Comparison of ENCODE assay signal across 22 cellular contexts in the genomic region with DNA sequence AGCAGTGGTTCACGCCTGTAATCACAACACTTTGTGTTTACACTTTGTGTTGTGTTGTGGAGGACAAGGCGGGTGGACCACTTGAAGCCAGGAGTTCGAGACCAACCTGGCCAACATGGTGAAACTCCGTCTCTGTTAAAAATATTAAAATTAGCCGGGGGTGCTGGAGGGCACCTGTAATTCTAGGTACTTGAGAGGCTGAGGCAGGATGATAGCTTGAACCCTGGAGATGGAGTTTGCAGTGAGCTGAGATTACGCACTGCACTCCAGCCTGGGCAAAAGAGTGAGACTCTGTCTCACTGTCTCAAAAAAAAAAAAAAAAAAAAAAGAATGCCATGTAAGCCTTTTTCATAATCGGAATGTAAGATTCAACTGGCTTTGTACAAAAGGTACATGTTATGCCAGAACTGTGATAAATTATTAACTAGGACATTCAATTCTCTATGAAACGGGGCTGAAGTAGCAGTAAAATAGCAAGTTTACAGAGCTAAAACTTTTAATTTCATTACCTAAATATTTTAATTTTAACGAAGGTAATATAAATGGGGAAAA. TPM values are rescaled to one million over a fixed set of nuclear protein-coding genes. Genes with fewer than 3 reads are reported as not detected.
A peak's percentile ranks its signal among the peaks of the same experiment; 100 is the strongest.
DNase-seq lines count a peak whose midpoint lies in the region; ATAC-seq, FAIRE-seq and TF ChIP-seq lines count a peak whose summit lies in the region.
"Had no signal": no experiment of that assay in that cellular context is flagged by ENCODE, and none has a peak within 500 bp of the region (broad histone marks: within the 10 kb centered on the region; RNA-seq: fewer than 3 reads in every experiment).

No MANE protein-coding gene starts in this region.

- peaks cover 9 to 55% of the 10 kb centered on the region in 2 experiments for H3K36me3 ChIP-seq in HepG2 (replicated peaks in 1 of 2; ENCODE audit: control insufficient read depth in 1 of 2, insufficient read depth in 2 of 2, low read length in 2 of 2)
- peaks cover 19% of the 10 kb centered on the region for H3K36me3 ChIP-seq in upper lobe of right lung

- POLR2A ChIA-PET in HepG2 (lab: Yijun Ruan, JAX) = interaction anchor here (0.7 to 1.5 kb wide), 2 partner anchors 10 to 68 kb away, joined by 4 to 9 read pairs; partner anchors contain the start of genes MPHOSPH9 and MTRFR

- BruUV-seq in HepG2 (replicated peaks; lab: Mats Ljungman, UMichigan) = no TSS peak

- TF ChIP-seq POLR2A in HepG2 (IDR thresholded peaks at IDR 0.05; ENCODE audit: insufficient read depth in 1 of 2, low read depth in 2 of 2, low read length in 2 of 2) = no peak

- peaks cover 11% of the 10 kb centered on the region for H3K4me1 Mint-ChIP-seq in chondrocyte (ENCODE audit: low read depth)
- H3K4me1 Mint-ChIP-seq: central memory CD8-positive, alpha-beta T cell had no signal

- peak; percentile 32 for DNase-seq in activated CD8-positive, alpha-beta memory T cell treated with anti-CD3 and anti-CD28 coated beads, Interleukin-2, amount 50 U/mL, for 48 hours
- no peak for DNase-seq in activated CD8-positive, alpha-beta memory T cell treated with anti-CD3 and anti-CD28 coated beads, Interleukin-2, amount 50 U/mL, for 4 hours
- DNase-seq in chondrocyte (ENCODE audit: low spot score) = no peak
- no peak for DNase-seq in HepG2 (ENCODE audit: low spot score)
- no peak for DNase-seq in upper lobe of right lung
- DNase-seq in SHP77 (lab: John Stamatoyannopoulos, UW) = no peak
- no peak for DNase-seq in NCI-H748 treated with DMSO at 0.1 percent for 48 hours (lab: John Stamatoyannopoulos, UW)
- DNase-seq: activated naive CD8-positive, alpha-beta T cell treated with anti-CD3 and anti-CD28 coated beads, Interleukin-2, amount 10 ng/mL, durations not matched to agents 7 days and 5 days; Caco-2; head of caudate nucleus; left ventricle myocardium inferior; NCI-H1694 treated with DMSO at 0.1 percent for 48 hours; NCI-H2171; NK-92 treated with Interleukin-12 subunit alpha and Interleukin-12 subunit beta, amount 100 ng/mL, for 24 hours; Peyer's patch; stimulated activated CD4-positive, alpha-beta T cell treated with anti-CD3 and anti-CD28 coated beads, Interleukin-1b, Interleukin-23, amount 100 ng/mL, for 48 hours; T-helper 1 cell had no signal

- H3K4me3 ChIP-seq in HepG2 (replicated peaks in 1 of 3; ENCODE audit: insufficient read depth in 1 of 3, low read depth in 2 of 3, low read length in 3 of 3) (no peak overlapping the region), upper lobe of right lung (no peak overlapping the region)
- H3K4me3 ChIP-seq: BLaER1 treated with 17β-estradiol and CSF1 and Interleukin-3, amounts not matched to agents 10 nM and 100 nM; left ventricle myocardium inferior; Peyer's patch; upper lobe of left lung had no signal

- peaks cover 42% of the 10 kb centered on the region for H3K4me1 ChIP-seq in HepG2 (ENCODE audit: insufficient read depth, low read length)
- no peaks in the 10 kb centered on the region for H3K4me1 ChIP-seq in upper lobe of right lung
- H3K4me1 ChIP-seq: BLaER1 treated with 17β-estradiol and CSF1 and Interleukin-3, amounts not matched to agents 10 nM and 100 nM; left ventricle myocardium inferior; Peyer's patch had no signal

- intact Hi-C loops in HepG2 (cut with micrococcal nuclease; ENCODE audit: unreplicated experiment) (no loop called here), upper lobe of right lung (cut with DNase I) (no loop called here)

- TF ChIP-seq CTCF in chondrocyte (IDR thresholded peaks at IDR 0.05) (no peak), HepG2 (CRISPR knock-in tag; IDR thresholded peaks at IDR 0.05) (no peak), upper lobe of right lung (IDR thresholded peaks at IDR 0.05) (no peak)

- H3K4me2 ChIP-seq in HepG2 (ENCODE audit: low read depth, low read length) = no peak overlapping the region
- H3K4me2 ChIP-seq: BLaER1 treated with 17β-estradiol and CSF1 and Interleukin-3, amounts not matched to agents 10 nM and 100 nM had no signal

- FAIRE-seq in HepG2 (lab: Jason Lieb, UNC) = no peak

- TF ChIP-seq RAD21 in HepG2 (CRISPR knock-in tag; IDR thresholded peaks at IDR 0.05) = no peak

- peak overlapping the region; percentile 81 for H3K27ac Mint-ChIP-seq in chondrocyte (ENCODE audit: unreplicated experiment)
- H3K27ac Mint-ChIP-seq: activated naive CD8-positive, alpha-beta T cell treated with anti-CD3 and anti-CD28 coated beads, Interleukin-2, amount 10 ng/mL, durations not matched to agents 7 days and 5 days had no signal

- ATAC-seq in HepG2 = no peak
- ATAC-seq in upper lobe of right lung = peak; percentile 30
- no peak for ATAC-seq in GM19395 (IDR thresholded peaks at IDR 0.05; ENCODE audit: unreplicated experiment)

- H3K9me3 Mint-ChIP-seq in chondrocyte (ENCODE audit: low read depth) = no peaks in the 10 kb centered on the region
- H3K9me3 Mint-ChIP-seq: activated naive CD8-positive, alpha-beta T cell treated with anti-CD3 and anti-CD28 coated beads, Interleukin-2, amount 10 ng/mL, durations not matched to agents 7 days and 5 days; central memory CD8-positive, alpha-beta T cell had no signal

- H3K36me3 Mint-ChIP-seq in chondrocyte (ENCODE audit: low read depth) = peaks cover 6% of the 10 kb centered on the region

- H3K27ac ChIP-seq in HepG2 (ENCODE audit: extremely low read length, insufficient read depth, low read length) (no peak overlapping the region), upper lobe of right lung (peak overlapping the region; percentile 39)
- H3K27ac ChIP-seq: BLaER1 treated with 17β-estradiol and CSF1 and Interleukin-3, amounts not matched to agents 10 nM and 100 nM; epithelial cell of prostate; left ventricle myocardium inferior; Peyer's patch had no signal

- H3K9me3 ChIP-seq in HepG2 (ENCODE audit: low read length) (no peaks in the 10 kb centered on the region), upper lobe of right lung (no peaks in the 10 kb centered on the region)
- H3K9me3 ChIP-seq: BLaER1 treated with 17β-estradiol and CSF1 and Interleukin-3, amounts not matched to agents 10 nM and 100 nM; Caco-2; left ventricle myocardium inferior; Peyer's patch; upper lobe of left lung had no signal

- H3K27me3 Mint-ChIP-seq in chondrocyte (ENCODE audit: low read depth) = no peaks in the 10 kb centered on the region
- H3K27me3 Mint-ChIP-seq: activated naive CD8-positive, alpha-beta T cell treated with anti-CD3 and anti-CD28 coated beads, Interleukin-2, amount 10 ng/mL, durations not matched to agents 7 days and 5 days; central memory CD8-positive, alpha-beta T cell had no signal

- no peaks in the 10 kb centered on the region for H4K20me1 ChIP-seq in HepG2 (ENCODE audit: insufficient read depth, low read length)

- in situ Hi-C loops in HepG2 (cut with HindIII; ENCODE audit: extremely low pct_ligation_motif_present, low pct_unique_long_range_greater_than_20kb) = no loop called here

- H3K9ac ChIP-seq in HepG2 (ENCODE audit: insufficient read depth, low read depth, low read length) = no peak overlapping the region

- no peak overlapping the region for H2AFZ ChIP-seq in HepG2 (ENCODE audit: low read length)

- WGBS in HepG2 (ENCODE audit: low lambda C conversion rate) = 89% methylated on average over 9 of the region's 9 CpGs

- H3K4me3 Mint-ChIP-seq in chondrocyte (ENCODE audit: unreplicated experiment) = no peak overlapping the region
- H3K4me3 Mint-ChIP-seq: activated naive CD8-positive, alpha-beta T cell treated with anti-CD3 and anti-CD28 coated beads, Interleukin-2, amount 10 ng/mL, durations not matched to agents 7 days and 5 days; central memory CD8-positive, alpha-beta T cell had no signal

- H3K27me3 ChIP-seq in HepG2 (ENCODE audit: control insufficient read depth in 1 of 2, insufficient read depth in 2 of 2, low read length in 2 of 2) (no peaks in the 10 kb centered on the region), upper lobe of right lung (no peaks in the 10 kb centered on the region)
- H3K27me3 ChIP-seq: BLaER1 treated with 17β-estradiol and CSF1 and Interleukin-3, amounts not matched to agents 10 nM and 100 nM; Peyer's patch; upper lobe of left lung had no signal

- TF ChIP-seq EP300 in HepG2 (IDR thresholded peaks at IDR 0.05; ENCODE audit: low read depth in 2 of 2, low read length in 2 of 2) = no peak
- no peak for TF ChIP-seq EP300 in HepG2 (CRISPR knock-in tag; IDR thresholded peaks at IDR 0.05; ENCODE audit: borderline replicate concordance)

- H3K79me2 ChIP-seq in HepG2 (ENCODE audit: insufficient read depth, low read length) = no peaks in the 10 kb centered on the region

- CTCF ChIA-PET in HepG2 (lab: Yijun Ruan, JAX; ENCODE audit: low intra/inter-chr PET ratio, low total read pairs) = no interaction called here

TF ChIP-seq in HepG2, 621 proteins besides CTCF, POLR2A, EP300 and RAD21 (continues in another document):
- TF ChIP-seq ZNF484 (CRISPR knock-in tag; IDR thresholded peaks at IDR 0.05; ENCODE audit: borderline replicate concordance, low read depth) (no peak), ZNF317 (CRISPR knock-in tag; IDR thresholded peaks at IDR 0.05) (no peak), ZNF34 (CRISPR knock-in tag; IDR thresholded peaks at IDR 0.05; ENCODE audit: borderline replicate concordance) (no peak), HNRNPLL (IDR thresholded peaks at IDR 0.05; ENCODE audit: low read depth, low read length, poor library complexity, severe bottlenecking) (no peak), MTA3 (CRISPR knock-in tag; IDR thresholded peaks at IDR 0.05) (no peak)

RNA-seq across cellular contexts. Expression of gene PITPNM2, which starts 13.9 kb away (rescaled TPM):
- 6.1 to 11.6 TPM (median 11.5 TPM) in 3 replicates for total RNA-seq in chondrocyte
- 4.2 and 4.7 TPM in 2 replicates for total RNA-seq in HepG2 (2016; rRNA removed; fragmentation: Illumina TruSeq; extraction: Trizol)
- 2.8 and 3.0 TPM in 2 replicates for total RNA-seq in HepG2 (2016; cell fraction: cytosol; rRNA removed; fragmentation: Illumina TruSeq; extraction: Trizol; ENCODE audit: low read depth)
- 4.4 and 4.6 TPM in 2 replicates for total RNA-seq in HepG2 (2016; cell fraction: insoluble cytoplasmic fraction; rRNA removed; fragmentation: Illumina TruSeq; extraction: Trizol)
- 4.6 and 5.9 TPM in 2 replicates for total RNA-seq in HepG2 (2016; cell fraction: membrane; rRNA removed; fragmentation: Illumina TruSeq; extraction: Trizol)
- 8.8 and 10.6 TPM in 2 replicates for total RNA-seq in HepG2 (2016; cell fraction: nucleus; rRNA removed; fragmentation: Illumina TruSeq; extraction: Trizol)
- 5.3 TPM in 2 replicates for polyA plus RNA-seq in HepG2 (2011; rRNA removed)
- polyA plus RNA-seq in HepG2 (2011; cell fraction: cytosol; rRNA removed) = 1.9 and 2.8 TPM in 2 replicates
- polyA plus RNA-seq in HepG2 (2011; cell fraction: nucleus; rRNA removed) = 29.2 and 36.9 TPM in 2 replicates
- 4.9 and 8.6 TPM in 2 replicates for polyA plus RNA-seq in HepG2 (2012)
- 2.0 and 2.7 TPM in 2 replicates for polyA plus RNA-seq in HepG2 (2016; cell fraction: cytosol; fragmentation: Illumina TruSeq; extraction: Trizol; ENCODE audit: low read depth)
- 4.0 and 5.3 TPM in 2 replicates for polyA plus RNA-seq in HepG2 (2016; cell fraction: insoluble cytoplasmic fraction; fragmentation: Illumina TruSeq; extraction: Trizol; ENCODE audit: low read depth)
- polyA plus RNA-seq in HepG2 (2016; cell fraction: membrane; fragmentation: Illumina TruSeq; extraction: Trizol; ENCODE audit: low read depth) = 3.2 and 3.3 TPM in 2 replicates
- polyA plus RNA-seq in HepG2 (2016; cell fraction: nucleus; fragmentation: Illumina TruSeq; extraction: Trizol; ENCODE audit: insufficient read depth, low read depth) = 22.7 and 28.3 TPM in 2 replicates
- 9.4 and 13.8 TPM in 2 replicates for polyA minus RNA-seq in HepG2 (2011; rRNA and poly(A)+ RNA removed; ENCODE audit: low replicate concordance)
- 4.8 and 6.2 TPM in 2 replicates for polyA minus RNA-seq in HepG2 (2011; cell fraction: cytosol; rRNA and poly(A)+ RNA removed)
- 17.6 and 22.1 TPM in 2 replicates for polyA minus RNA-seq in HepG2 (2011; cell fraction: nucleus; rRNA and poly(A)+ RNA removed)
- 25.9 TPM for total RNA-seq in upper lobe of right lung
